19 cellular contexts compared by ENCODE assay signal in the genomic region with DNA sequence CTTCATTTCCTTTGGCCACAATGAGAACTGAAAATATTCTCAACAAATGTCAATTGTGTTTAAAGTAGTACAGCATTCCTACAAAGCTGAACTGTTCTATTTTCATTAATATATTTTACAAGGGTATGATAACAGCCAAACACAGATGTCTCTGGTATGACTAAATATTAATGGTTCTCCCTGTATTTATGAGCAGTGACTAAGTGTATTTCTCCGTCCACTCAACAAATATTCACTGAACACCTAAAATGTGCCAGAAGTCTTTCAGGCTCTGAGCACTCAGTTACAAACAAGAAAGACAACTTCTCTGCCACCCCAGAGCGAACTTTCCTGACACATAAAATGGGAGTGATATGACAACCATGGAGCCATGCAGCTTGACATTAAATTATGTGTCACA.
DNase-seq lines count a peak whose midpoint lies in the region; ATAC-seq and TF ChIP-seq lines count a peak whose summit lies in the region.
"Had no signal": no experiment of that assay in that cellular context is flagged by ENCODE, and none has a peak within 500 bp of the region (broad histone marks: within the 10 kb centered on the region; RNA-seq: fewer than 3 reads in every experiment).

No MANE protein-coding gene starts in this region.

- no peaks in the 10 kb centered on the region for H3K79me2 ChIP-seq in mesendoderm (ENCODE audit: control insufficient read depth, insufficient read depth, low read length)

- TF ChIP-seq CTCF in LNCaP clone FGC (IDR thresholded peaks at IDR 0.05; ENCODE audit: control insufficient read depth, extremely low read depth, insufficient read depth) (no peak), fibroblast of mammary gland (conservative IDR thresholded peaks at IDR 0.05; ENCODE audit: control insufficient read depth, insufficient read depth, low read depth, low read length) (no peak)

- no peak overlapping the region for H2BK15ac ChIP-seq in mesendoderm (replicated peaks; ENCODE audit: low read depth)

- ATAC-seq in GM18909 (IDR thresholded peaks at IDR 0.05; ENCODE audit: poor library complexity, unreplicated experiment), result no peak
- ATAC-seq: CD8-positive, alpha-beta T cell; K562 had no signal

- H3K4ac ChIP-seq in mesendoderm (ENCODE audit: low read depth, low read length), result no peak overlapping the region

- WGBS in mesendoderm (ENCODE audit: extremely low coverage, insufficient coverage, low lambda C conversion rate), result no CpG with 5 or more reads among the region's 2 CpGs

- peak; percentile 15 for DNase-seq in GM03348 (ENCODE audit: low spot score)
- peak; percentile 92 for DNase-seq in LNCaP clone FGC (ENCODE audit: low read depth)
- peak; percentile 49 for DNase-seq in fibroblast of mammary gland (ENCODE audit: low read depth)
- DNase-seq in mesendoderm, result no peak
- no peak for DNase-seq in DMS153 treated with DMSO at 0.1 percent for 48 hours (lab: John Stamatoyannopoulos, UW; ENCODE audit: unreplicated experiment)
- no peak for DNase-seq in stimulated activated CD4-positive, alpha-beta T cell treated with anti-CD3 and anti-CD28 coated beads, Interleukin-4, amount 100 ng/mL, for 1 hour
- DNase-seq: C1 segment of cervical spinal cord; CD8-positive, alpha-beta T cell; GF-D8; NCI-H1105; NCI-H146; NCI-H2029; NCI-H2227 treated with DMSO at 0.1 percent for 48 hours; NCI-H510A; SHP77 treated with DMSO at 0.1 percent for 48 hours; SK-N-SH had no signal

- H3K27ac ChIP-seq in mesendoderm (ENCODE audit: low read depth, low read length), result no peak overlapping the region
- H3K27ac ChIP-seq: RWPE1 had no signal

- no peak overlapping the region for H3K4me3 ChIP-seq in LNCaP clone FGC (ENCODE audit: low read depth, low read length)
- H3K4me3 ChIP-seq in fibroblast of mammary gland (ENCODE audit: control insufficient read depth, low read depth, low read length), result no peak overlapping the region
- no peak overlapping the region for H3K4me3 ChIP-seq in mesendoderm (ENCODE audit: low read length)
- H3K4me3 ChIP-seq: K562 had no signal

- no peak overlapping the region for H3K9ac ChIP-seq in mesendoderm (ENCODE audit: low read length)
- H3K9ac ChIP-seq: SK-N-SH had no signal

- no peak overlapping the region for H2AK5ac ChIP-seq in mesendoderm (ENCODE audit: low read length)

- H3K79me1 ChIP-seq in mesendoderm (ENCODE audit: low read length), result no peaks in the 10 kb centered on the region

- H3K23ac ChIP-seq in mesendoderm (ENCODE audit: low read length), result no peak overlapping the region

- H3K56ac ChIP-seq in mesendoderm (ENCODE audit: low read length), result no peak overlapping the region

- H3K27me3 ChIP-seq in mesendoderm (ENCODE audit: insufficient read depth, low read length, poor library complexity), result no peaks in the 10 kb centered on the region

- no peak overlapping the region for H4K5ac ChIP-seq in mesendoderm (ENCODE audit: low read length)

- no peaks in the 10 kb centered on the region for H3K4me1 ChIP-seq in mesendoderm (ENCODE audit: control insufficient read depth, low read depth, low read length)

- no peak overlapping the region for H3K4me2 ChIP-seq in mesendoderm (ENCODE audit: low read length)
- H3K4me2 ChIP-seq: SK-N-SH had no signal

- no peak overlapping the region for H2BK120ac ChIP-seq in mesendoderm (ENCODE audit: low read depth, low read length)

- no peak overlapping the region for H4K8ac ChIP-seq in mesendoderm (ENCODE audit: low read depth, low read length)

- no peaks in the 10 kb centered on the region for H3K36me3 ChIP-seq in mesendoderm (ENCODE audit: control insufficient read depth, insufficient read depth, low read length)

- no peak overlapping the region for H2BK5ac ChIP-seq in mesendoderm (ENCODE audit: low read length)

- no peak overlapping the region for H3K18ac ChIP-seq in mesendoderm (ENCODE audit: low read length)

Comparison
In these comparisons a context has a peak if more than half of its experiments do, and no peak if none do; other contexts are left out.
1. DNase-seq: peak in GM03348 (single experiment), LNCaP clone FGC (single experiment) and fibroblast of mammary gland (single experiment); none in mesendoderm (single experiment), DMS153 treated with DMSO at 0.1 percent for 48 hours (single experiment) and stimulated activated CD4-positive, alpha-beta T cell treated with anti-CD3 and anti-CD28 coated beads, Interleukin-4, amount 100 ng/mL, for 1 hour (single experiment).